Comparison of ENCODE assay signal across 8 cellular contexts in the genomic region with DNA sequence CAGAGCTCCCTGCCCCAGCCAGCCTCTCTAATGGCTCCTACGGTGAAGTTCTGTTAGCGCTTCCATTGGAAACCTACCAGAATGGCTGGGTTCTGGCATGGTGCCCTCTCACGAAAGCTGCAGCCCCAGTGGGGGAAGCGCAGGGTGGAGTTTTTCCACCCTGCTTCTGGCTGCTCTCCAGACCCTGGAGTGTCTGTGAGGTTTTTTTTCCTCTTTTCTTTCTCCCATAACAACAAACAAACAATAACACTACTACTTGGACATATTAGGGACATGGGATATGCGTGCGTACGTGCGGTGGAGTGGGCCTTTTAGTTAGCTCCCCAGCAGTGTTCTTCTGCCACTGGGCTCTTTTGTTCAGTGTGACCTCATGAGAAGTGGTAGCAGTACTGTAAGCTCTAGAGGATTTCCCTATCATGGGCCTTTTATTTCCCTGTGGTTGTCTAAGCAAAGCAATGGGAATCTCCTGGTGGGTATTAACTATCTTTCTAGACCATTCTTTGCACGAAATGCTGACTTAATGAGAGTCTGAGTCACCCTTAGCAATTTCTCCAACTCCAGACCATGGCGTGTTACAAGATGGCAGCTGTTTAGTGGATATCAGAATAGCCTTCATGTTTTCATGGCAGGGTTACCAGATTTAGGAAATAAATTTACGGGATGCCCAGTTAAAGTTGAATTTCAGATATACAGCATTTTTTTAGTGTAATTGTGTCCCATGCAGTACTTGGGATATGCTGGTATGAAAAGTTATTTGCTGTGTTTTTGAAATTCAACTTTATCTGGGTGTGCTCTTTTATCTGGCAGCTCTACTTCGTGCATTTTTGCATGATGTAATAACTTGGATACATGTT.
DNase-seq lines count a peak whose midpoint lies in the region; ATAC-seq lines count a peak whose summit lies in the region.

No MANE protein-coding gene starts in this region.

- no peak for ATAC-seq in activated T-cell treated with anti-CD3 and anti-CD28 coated beads, Interleukin-2, amount 50 U/mL, for 4 hours

- H3K27ac Mint-ChIP-seq in activated naive CD4-positive, alpha-beta T cell treated with anti-CD3 and anti-CD28 coated beads for 36 hours, result no peak overlapping the region

- CTCF ChIA-PET in activated naive CD4-positive, alpha-beta T cell treated with anti-CD3 and anti-CD28 coated beads for 36 hours (lab: Charles Lee), result no interaction called here

- no peak overlapping the region for H3K4me3 Mint-ChIP-seq in activated T-cell treated with anti-CD3 and anti-CD28 coated beads, Interleukin-2, amount 50 U/mL, for 4 hours
- no peak overlapping the region for H3K4me3 Mint-ChIP-seq in activated naive CD4-positive, alpha-beta T cell treated with anti-CD3 and anti-CD28 coated beads for 36 hours

- H3K4me1 Mint-ChIP-seq in activated T-cell treated with anti-CD3 and anti-CD28 coated beads, Interleukin-2, amount 50 U/mL, for 4 hours (ENCODE audit: low read depth), result no peaks in the 10 kb centered on the region
- peaks cover 2% of the 10 kb centered on the region for H3K4me1 Mint-ChIP-seq in activated naive CD4-positive, alpha-beta T cell treated with anti-CD3 and anti-CD28 coated beads for 36 hours (ENCODE audit: low read depth)

- intact Hi-C loops in cardiac septum (cut with DNase I), result loop anchor here (5.0 kb wide), 3 partner anchors 56 to 116 kb away; no protein-coding TSS in a partner anchor
- intact Hi-C loops in activated naive CD4-positive, alpha-beta T cell treated with anti-CD3 and anti-CD28 coated beads for 36 hours (cut with micrococcal nuclease), result no loop called here

- H3K4me3 ChIP-seq in skeletal muscle cell (ENCODE audit: low read depth, low read length), result no peak overlapping the region

- H3K9me3 Mint-ChIP-seq in activated T-cell treated with anti-CD3 and anti-CD28 coated beads, Interleukin-2, amount 50 U/mL, for 4 hours, result peaks cover 19% of the 10 kb centered on the region
- peaks cover 19% of the 10 kb centered on the region for H3K9me3 Mint-ChIP-seq in activated naive CD4-positive, alpha-beta T cell treated with anti-CD3 and anti-CD28 coated beads for 36 hours

- H3K36me3 Mint-ChIP-seq in activated T-cell treated with anti-CD3 and anti-CD28 coated beads, Interleukin-2, amount 50 U/mL, for 4 hours (ENCODE audit: insufficient read depth), result peaks cover 32% of the 10 kb centered on the region
- peaks cover 22% of the 10 kb centered on the region for H3K36me3 Mint-ChIP-seq in activated naive CD4-positive, alpha-beta T cell treated with anti-CD3 and anti-CD28 coated beads for 36 hours (ENCODE audit: low read depth)

- H3K27me3 Mint-ChIP-seq in activated T-cell treated with anti-CD3 and anti-CD28 coated beads, Interleukin-2, amount 50 U/mL, for 4 hours (ENCODE audit: low read depth), result no peaks in the 10 kb centered on the region
- H3K27me3 Mint-ChIP-seq in activated naive CD4-positive, alpha-beta T cell treated with anti-CD3 and anti-CD28 coated beads for 36 hours (ENCODE audit: low read depth), result no peaks in the 10 kb centered on the region

- DNase-seq in GOT3 (lab: John Stamatoyannopoulos, UW), result peak; percentile 50
- peak; percentile 58 for DNase-seq in T1000 (lab: John Stamatoyannopoulos, UW)
- peak; percentile 90 for DNase-seq in cardiac septum (ENCODE audit: low spot score)
- peak; percentile 96 for DNase-seq in skeletal muscle cell (ENCODE audit: low read depth)
- no peak for DNase-seq in activated T-cell treated with anti-CD3 and anti-CD28 coated beads, Interleukin-2, amount 50 U/mL, for 4 hours
- no peak for DNase-seq in activated naive CD4-positive, alpha-beta T cell treated with anti-CD3 and anti-CD28 coated beads for 36 hours
- no peak for DNase-seq in amniotic stem cell (lab: John Stamatoyannopoulos, UW)
- no peak for DNase-seq in MV-4-11 (lab: John Stamatoyannopoulos, UW)

Comparison
In these comparisons a context has a peak if more than half of its experiments do, and no peak if none do; other contexts are left out.
1. DNase-seq: peak in GOT3 (single experiment), T1000 (single experiment), cardiac septum (single experiment) and skeletal muscle cell (single experiment); none in activated T-cell treated with anti-CD3 and anti-CD28 coated beads, Interleukin-2, amount 50 U/mL, for 4 hours (single experiment), activated naive CD4-positive, alpha-beta T cell treated with anti-CD3 and anti-CD28 coated beads for 36 hours (single experiment), amniotic stem cell (single experiment) and MV-4-11 (single experiment).